ENCODE assay signal across 26 cellular contexts in the genomic region with DNA sequence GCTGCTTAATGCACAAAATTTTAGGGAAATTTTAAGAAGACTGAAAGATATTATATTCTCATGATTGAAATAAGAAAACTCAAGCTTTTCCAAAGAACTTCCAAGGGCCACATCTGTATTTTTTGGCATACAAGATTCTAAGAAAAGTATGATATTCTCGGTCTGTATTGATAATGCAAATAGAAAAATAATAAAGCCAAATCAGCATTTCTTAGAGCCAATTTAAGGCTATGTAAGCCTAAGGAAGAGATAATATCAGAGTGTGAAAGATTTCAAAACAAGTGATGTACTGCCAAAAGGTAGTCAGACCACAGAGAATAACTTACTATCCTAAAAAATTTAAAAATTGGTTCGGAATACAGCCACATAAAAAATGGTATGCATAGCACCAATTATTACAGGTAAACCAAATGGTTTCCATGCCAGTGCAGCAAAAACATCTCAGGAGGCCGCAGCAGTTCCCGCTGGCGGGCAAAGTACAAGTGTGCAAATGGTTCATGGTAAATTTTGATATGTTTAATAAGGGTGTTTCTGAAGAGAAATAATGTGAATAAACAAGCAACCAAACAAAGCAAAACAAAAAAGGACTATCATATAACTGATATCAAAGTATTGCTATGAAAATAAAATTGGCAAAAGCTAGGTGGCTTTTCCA. TPM values are rescaled to one million over a fixed set of nuclear protein-coding genes. Genes with fewer than 3 reads are reported as not detected.
DNase-seq lines count a peak whose midpoint lies in the region; ATAC-seq, FAIRE-seq and TF ChIP-seq lines count a peak whose summit lies in the region.
"Had no signal": no experiment of that assay in that cellular context is flagged by ENCODE, and none has a peak within 500 bp of the region (broad histone marks: within the 10 kb centered on the region; RNA-seq: fewer than 3 reads in every experiment).

No MANE protein-coding gene starts in this region.

- H3K14ac ChIP-seq in IMR-90 (replicated peaks; ENCODE audit: low read depth, low read length): no peak overlapping the region

- H3K4ac ChIP-seq in IMR-90 (ENCODE audit: low read depth, low read length): no peak overlapping the region

- H4K91ac ChIP-seq in IMR-90 (ENCODE audit: insufficient read depth, low read depth, low read length): no peak overlapping the region

- FAIRE-seq in kidney (lab: Jason Lieb, UNC): peak; percentile 13
- FAIRE-seq: A204.1, D721Med, GM12878, GM19239, H1 had no signal

- no peaks in the 10 kb centered on the region for H3K79me2 ChIP-seq in parathyroid adenoma

- H2BK20ac ChIP-seq in IMR-90 (ENCODE audit: low read depth, low read length): no peak overlapping the region

- POLR2A ChIA-PET in IMR-90 (lab: Charles Lee; ENCODE audit: unreplicated experiment): no interaction called here
- POLR2A ChIA-PET in HEK293T (lab: Yijun Ruan, JAX): no interaction called here

- BruUV-seq in IMR-90 (replicated peaks; lab: Mats Ljungman, UMichigan): no TSS peak

- no peak overlapping the region for H2AK5ac ChIP-seq in IMR-90 (ENCODE audit: low read depth, low read length)

- no peak overlapping the region for H2BK5ac ChIP-seq in IMR-90 (ENCODE audit: low read depth, low read length, poor library complexity, severe bottlenecking)

- in situ Hi-C loops in IMR-90 (cut with MboI; ENCODE audit: low sequenced_read_pairs): no loop called here

- H3K4me2 ChIP-seq in IMR-90 (ENCODE audit: low read depth, low read length) (no peak overlapping the region), parathyroid adenoma (ENCODE audit: low read length) (peak overlapping the region; percentile 20)
- H3K4me2 ChIP-seq: BLaER1 had no signal

- TF ChIP-seq POLR2A in IMR-90 (IDR thresholded peaks at IDR 0.05; ENCODE audit: low read depth, low read length): no peak

- H3K27me3 ChIP-seq in IMR-90 (ENCODE audit: control insufficient read depth, insufficient read depth, low read length) (no peaks in the 10 kb centered on the region), parathyroid adenoma (ENCODE audit: control insufficient read depth, insufficient read depth, low read length) (no peaks in the 10 kb centered on the region), lower lobe of right lung (ENCODE audit: low read depth) (no peaks in the 10 kb centered on the region)
- H3K27me3 ChIP-seq: BLaER1 had no signal

- H3K4me1 ChIP-seq in IMR-90 (ENCODE audit: control insufficient read depth, insufficient read depth, low read length) (peaks cover 2% of the 10 kb centered on the region; the same call in 1 of the 2 replicates), kidney (ENCODE audit: control insufficient read depth in 1 of 2, insufficient read depth in 1 of 2, low read depth in 1 of 2, low read length in 2 of 2) (peaks cover 5 to 9% of the 10 kb centered on the region in 2 donors), parathyroid adenoma (peaks cover 26% of the 10 kb centered on the region), lower lobe of right lung (peaks cover 19% of the 10 kb centered on the region)

- H3K4me3 Mint-ChIP-seq in activated CD4-positive, alpha-beta T cell treated with anti-CD3 and anti-CD28 coated beads, Interleukin-2, amount 10 ng/mL, durations not matched to agents 24 days and 14 days: no peak overlapping the region
- H3K4me3 Mint-ChIP-seq: B cell; CD4-positive, CD25-positive, alpha-beta regulatory T cell; CD8-positive, alpha-beta T cell had no signal

- intact Hi-C loops in activated CD4-positive, alpha-beta T cell treated with anti-CD3 and anti-CD28 coated beads, Interleukin-2, amount 10 ng/mL, durations not matched to agents 24 days and 14 days (cut with micrococcal nuclease): no loop called here
- intact Hi-C loops in IMR-90 (cut with micrococcal nuclease) (no loop called here), kidney (cut with DNase I) (no loop called here), lower lobe of right lung (cut with DNase I) (no loop called here)

- no peaks in the 10 kb centered on the region for H3K9me3 Mint-ChIP-seq in activated CD4-positive, alpha-beta T cell treated with anti-CD3 and anti-CD28 coated beads, Interleukin-2, amount 10 ng/mL, durations not matched to agents 24 days and 14 days
- H3K9me3 Mint-ChIP-seq: CD4-positive, CD25-positive, alpha-beta regulatory T cell; CD8-positive, alpha-beta T cell had no signal

- peaks cover 6% of the 10 kb centered on the region for H3K4me1 Mint-ChIP-seq in activated CD4-positive, alpha-beta T cell treated with anti-CD3 and anti-CD28 coated beads, Interleukin-2, amount 10 ng/mL, durations not matched to agents 24 days and 14 days

- no CpG with 5 or more reads among the region's 5 CpGs for WGBS in IMR-90 (ENCODE audit: extremely low coverage in 2 of 2, insufficient read length in 1 of 2), 2 experiments

- TF ChIP-seq RAD21 in IMR-90 (IDR thresholded peaks at IDR 0.05; ENCODE audit: low read length): no peak

- H3K27ac Mint-ChIP-seq in activated CD4-positive, alpha-beta T cell treated with anti-CD3 and anti-CD28 coated beads, Interleukin-2, amount 10 ng/mL, durations not matched to agents 24 days and 14 days: no peak overlapping the region
- H3K27ac Mint-ChIP-seq: B cell had no signal

- H3K4me3 ChIP-seq in IMR-90 (ENCODE audit: insufficient read depth, low read depth, low read length): no peak overlapping the region
- no peak overlapping the region for H3K4me3 ChIP-seq in kidney (ENCODE audit: low read length in 2 of 2)
- no peak overlapping the region for H3K4me3 ChIP-seq in parathyroid adenoma (ENCODE audit: low read depth, low read length)
- no peak overlapping the region for H3K4me3 ChIP-seq in lower lobe of right lung
- H3K4me3 ChIP-seq: BLaER1, GM12878, GM23248 had no signal

- peaks cover 38% of the 10 kb centered on the region for H3K36me3 ChIP-seq in IMR-90 (ENCODE audit: control insufficient read depth, insufficient read depth, low read length)
- H3K36me3 ChIP-seq in kidney (ENCODE audit: control insufficient read depth in 1 of 2, insufficient read depth in 2 of 2, low read length in 2 of 2): peaks cover 14 to 29% of the 10 kb centered on the region in 2 donors
- H3K36me3 ChIP-seq in parathyroid adenoma (ENCODE audit: control insufficient read depth, insufficient read depth, low read length): no peaks in the 10 kb centered on the region
- H3K36me3 ChIP-seq in lower lobe of right lung: peaks cover 69% of the 10 kb centered on the region

- H3K9ac ChIP-seq in IMR-90 (ENCODE audit: low read depth, low read length) (no peak overlapping the region), kidney (ENCODE audit: low read length in 2 of 2) (no peak overlapping the region), parathyroid adenoma (no peak overlapping the region)
- H3K9ac ChIP-seq: BLaER1, GM23248 had no signal

- no peaks in the 10 kb centered on the region for H3K9me3 ChIP-seq in IMR-90 (ENCODE audit: control insufficient read depth, insufficient read depth, low read length)
- H3K9me3 ChIP-seq in kidney (ENCODE audit: control insufficient read depth in 1 of 2, low read length in 2 of 2): no peaks in the 10 kb centered on the region
- no peaks in the 10 kb centered on the region for H3K9me3 ChIP-seq in parathyroid adenoma (ENCODE audit: control insufficient read depth, low read length)
- H3K9me3 ChIP-seq in lower lobe of right lung: no peaks in the 10 kb centered on the region
- H3K9me3 ChIP-seq: BLaER1 had no signal

- no peak overlapping the region for H3K27ac ChIP-seq in IMR-90 (ENCODE audit: insufficient read depth, low read length)
- H3K27ac ChIP-seq in kidney (ENCODE audit: low read depth in 2 of 2, low read length in 2 of 2): no peak overlapping the region
- no peak overlapping the region for H3K27ac ChIP-seq in parathyroid adenoma
- no peak overlapping the region for H3K27ac ChIP-seq in lower lobe of right lung
- H3K27ac ChIP-seq: 22Rv1, BLaER1, C4-2B, GM23248 had no signal

- H3K56ac ChIP-seq in IMR-90 (ENCODE audit: extremely low read depth, insufficient read depth, low read length): no peak overlapping the region

- DNase-seq in activated CD4-positive, alpha-beta T cell treated with anti-CD3 and anti-CD28 coated beads, Interleukin-2, amount 10 ng/mL, durations not matched to agents 24 days and 14 days: peak; percentile 31
- no peak for DNase-seq in activated CD4-positive, alpha-beta T cell treated with anti-CD3 and anti-CD28 coated beads, Interleukin-2, amount 50 U/mL, for 48 hours
- no peak for DNase-seq in IMR-90
- no peak for DNase-seq in kidney
- DNase-seq in lower lobe of right lung: no peak
- no peak for DNase-seq in HEK293T (ENCODE audit: extremely low spot score)
- DNase-seq in T1000 (lab: John Stamatoyannopoulos, UW): no peak
- DNase-seq: CD4-positive, CD25-positive, alpha-beta regulatory T cell; CD8-positive, alpha-beta T cell; DMS 273 treated with DMSO at 0.1 percent for 48 hours; DMS79; EL; GDM1; GM23248; H7; HCEC 1CT had no signal

- H2BK15ac ChIP-seq in IMR-90 (ENCODE audit: low read depth, low read length): no peak overlapping the region

- no peak overlapping the region for H4K8ac ChIP-seq in IMR-90 (ENCODE audit: low read depth in 2 of 2, low read length in 2 of 2)

- H4K5ac ChIP-seq in IMR-90 (ENCODE audit: low read depth, low read length): no peak overlapping the region

- H2AFZ ChIP-seq in IMR-90 (replicated peaks; ENCODE audit: low read length, poor library complexity) (no peak overlapping the region), parathyroid adenoma (no peak overlapping the region)
- H2AFZ ChIP-seq: GM23248 had no signal

- dilution Hi-C loops in IMR-90 (cut with HindIII; ENCODE audit: low sequenced_read_pairs, unreplicated experiment): no loop called here

- H3K9me1 ChIP-seq in IMR-90 (ENCODE audit: insufficient read depth, low read length): peaks cover 8% of the 10 kb centered on the region

- H3K23ac ChIP-seq in IMR-90 (ENCODE audit: low read depth, low read length): no peak overlapping the region

- H4K20me1 ChIP-seq in IMR-90 (ENCODE audit: insufficient read depth, low read length): no peaks in the 10 kb centered on the region
- H4K20me1 ChIP-seq: BLaER1 had no signal

- no peak overlapping the region for H2BK120ac ChIP-seq in IMR-90 (ENCODE audit: low read depth, low read length)

- H3K27me3 Mint-ChIP-seq in activated CD4-positive, alpha-beta T cell treated with anti-CD3 and anti-CD28 coated beads, Interleukin-2, amount 10 ng/mL, durations not matched to agents 24 days and 14 days: no peaks in the 10 kb centered on the region
- H3K27me3 Mint-ChIP-seq: B cell; CD4-positive, CD25-positive, alpha-beta regulatory T cell had no signal

- peaks cover 56% of the 10 kb centered on the region for H3K36me3 Mint-ChIP-seq in activated CD4-positive, alpha-beta T cell treated with anti-CD3 and anti-CD28 coated beads, Interleukin-2, amount 10 ng/mL, durations not matched to agents 24 days and 14 days (ENCODE audit: low read depth)

- H3K79me1 ChIP-seq in IMR-90 (ENCODE audit: low read depth in 1 of 2, low read length in 2 of 2): 0 out of 4 replicates have a peak, but pooled peaks cover 0 to 7% of the 10 kb centered on the region in 2 experiments

- H2AK9ac ChIP-seq in IMR-90 (replicated peaks; ENCODE audit: low read depth, low read length, poor library complexity): no peak overlapping the region

- no peak overlapping the region for H3K18ac ChIP-seq in IMR-90 (ENCODE audit: low read depth, low read length)

- TF ChIP-seq CTCF in IMR-90 (conservative IDR thresholded peaks at IDR 0.05; ENCODE audit: low read depth, low read length): no peak
- no peak for TF ChIP-seq CTCF in kidney (IDR thresholded peaks at IDR 0.05; ENCODE audit: borderline replicate concordance, extremely low read depth, insufficient read depth)
- no peak for TF ChIP-seq CTCF in parathyroid adenoma (IDR thresholded peaks at IDR 0.05)
- TF ChIP-seq CTCF in lower lobe of right lung (IDR thresholded peaks at IDR 0.05): no peak

- ATAC-seq in IMR-90 (ENCODE audit: low read depth) (no peak), lower lobe of right lung (no peak)
- ATAC-seq: CD8-positive, alpha-beta T cell; GM12878 had no signal

- CTCF ChIA-PET in IMR-90 (lab: Yijun Ruan, JAX) (interaction anchor here (0.6 kb wide), 1 partner anchor 376 kb away, joined by 7 read pairs; no protein-coding TSS in a partner anchor), HEK293T (lab: Yijun Ruan, JAX) (no interaction called here)

RNA-seq across cellular contexts. Expression of a gene that starts 35.2 kb away (rescaled TPM):
- 4.9 TPM in 2 replicates for total RNA-seq in activated CD4-positive, alpha-beta T cell treated with anti-CD3 and anti-CD28 coated beads, Interleukin-2, amount 10 ng/mL, durations not matched to agents 24 days and 14 days
- total RNA-seq in IMR-90 (2012; rRNA removed) (3.9 and 5.6 TPM in 2 replicates), kidney (5.9 TPM), lower lobe of right lung (3.0 TPM)
- polyA plus RNA-seq in IMR-90 (2012; rRNA removed) (5.3 and 6.0 TPM in 2 replicates), kidney (ENCODE audit: insufficient read depth, low read depth, low replicate concordance) (12.4 TPM)
- 2.1 and 2.9 TPM in 2 replicates for polyA plus RNA-seq in IMR-90 (2012; cell fraction: cytosol; rRNA removed)
- 0.71 and 2.5 TPM in 2 replicates for polyA plus RNA-seq in IMR-90 (2012; cell fraction: nucleus; rRNA removed; ENCODE audit: low replicate concordance)
